ENCODE assay signal across 21 cellular contexts in the genomic region with DNA sequence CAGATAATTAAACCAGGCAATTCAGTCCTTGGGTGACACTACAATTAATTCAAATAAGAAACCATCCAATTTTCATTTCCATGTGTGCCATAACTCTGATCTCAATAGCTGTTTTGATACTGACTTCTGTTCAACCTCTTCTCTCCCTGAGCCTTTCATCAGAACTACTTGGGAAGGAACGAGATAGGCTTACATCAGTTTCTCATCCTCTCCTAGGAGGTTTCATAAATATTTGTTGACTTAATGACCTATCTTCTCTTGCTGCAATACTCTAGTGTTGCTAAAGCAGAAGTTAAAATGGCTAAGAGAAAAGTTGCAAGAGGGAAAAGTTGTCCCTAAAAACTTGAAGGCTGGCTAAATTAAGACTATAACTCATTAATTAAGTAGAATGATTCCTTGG. TPM values are rescaled to one million over a fixed set of nuclear protein-coding genes. Genes with fewer than 3 reads are reported as not detected.
"Had no signal": no experiment of that assay in that cellular context is flagged by ENCODE, and none has a peak within 500 bp of the region (broad histone marks: within the 10 kb centered on the region; RNA-seq: fewer than 3 reads in every experiment).

No MANE protein-coding gene starts in this region.

- H3K4me1 ChIP-seq: heart right ventricle, left lung had no signal

- H3K27ac ChIP-seq: cardiac muscle cell, heart right ventricle, left lung, thoracic aorta had no signal

- DNase-seq: activated B cell treated with CpG ODN at 0.5 μM for 24 hours; activated CD4-positive, alpha-beta T cell treated with anti-CD3 and anti-CD28 coated beads for 36 hours; activated CD4-positive, alpha-beta T cell treated with anti-CD3 and anti-CD28 coated beads, Interleukin-2, amount 50 U/mL, for 4 hours; activated CD8-positive, alpha-beta memory T cell treated with anti-CD3 and anti-CD28 coated beads, Interleukin-2, amount 50 U/mL, for 48 hours; activated effector memory CD4-positive, alpha-beta T cell treated with Interleukin-2 at 50 U/mL for 16 hours; activated naive CD4-positive, alpha-beta T cell treated with anti-CD3 and anti-CD28 coated beads, Interleukin-2, amount 10 ng/mL, durations not matched to agents 7 days and 5 days; activated T-cell treated with anti-CD3 and anti-CD28 coated beads, Interleukin-2, amount 50 U/mL, for 48 hours; amygdala; heart right ventricle; left lung; midbrain; natural killer cell; stimulated activated CD4-positive, alpha-beta T cell treated with anti-CD3 and anti-CD28 coated beads, Interleukin-2, amount 100 ng/mL, for 48 hours; stimulated activated CD8-positive, alpha-beta memory T cell treated with anti-CD3 and anti-CD28 coated beads, Interleukin-4, amount 100 ng/mL, for 48 hours; stimulated activated naive B cell treated with anti-CD40 and anti-IgM and Interleukin-4, amounts not matched to agents 10 μg/mL and 1 μg/mL and 100 μg/mL, for 72 hours; T-helper 9 cell had no signal

- H3K36me3 Mint-ChIP-seq: activated naive CD4-positive, alpha-beta T cell treated with anti-CD3 and anti-CD28 coated beads, Interleukin-2, amount 10 ng/mL, durations not matched to agents 7 days and 5 days; natural killer cell; stimulated activated naive B cell treated with anti-CD40 and anti-IgM and Interleukin-4, amounts not matched to agents 10 μg/mL and 1 μg/mL and 100 μg/mL, for 72 hours had no signal

- H3K36me3 ChIP-seq: cardiac muscle cell, heart right ventricle, left lung, thoracic aorta had no signal

- H3K4me3 ChIP-seq: cardiac muscle cell, heart right ventricle, left lung, thoracic aorta had no signal

- H3K4me3 Mint-ChIP-seq: activated B cell treated with CpG ODN at 0.5 μM for 24 hours; activated CD4-positive, alpha-beta T cell treated with anti-CD3 and anti-CD28 coated beads for 36 hours; activated naive CD4-positive, alpha-beta T cell treated with anti-CD3 and anti-CD28 coated beads, Interleukin-2, amount 10 ng/mL, durations not matched to agents 7 days and 5 days; natural killer cell; stimulated activated naive B cell treated with anti-CD40 and anti-IgM and Interleukin-4, amounts not matched to agents 10 μg/mL and 1 μg/mL and 100 μg/mL, for 72 hours; type B pancreatic cell had no signal

- H3K27me3 Mint-ChIP-seq: activated CD4-positive, alpha-beta T cell treated with anti-CD3 and anti-CD28 coated beads for 36 hours; activated naive CD4-positive, alpha-beta T cell treated with anti-CD3 and anti-CD28 coated beads, Interleukin-2, amount 10 ng/mL, durations not matched to agents 7 days and 5 days; type B pancreatic cell had no signal

- H3K4me1 Mint-ChIP-seq: activated B cell treated with CpG ODN at 0.5 μM for 24 hours; activated CD4-positive, alpha-beta T cell treated with anti-CD3 and anti-CD28 coated beads for 36 hours; activated naive CD4-positive, alpha-beta T cell treated with anti-CD3 and anti-CD28 coated beads, Interleukin-2, amount 10 ng/mL, durations not matched to agents 7 days and 5 days; natural killer cell; stimulated activated naive B cell treated with anti-CD40 and anti-IgM and Interleukin-4, amounts not matched to agents 10 μg/mL and 1 μg/mL and 100 μg/mL, for 72 hours had no signal

- H3K9me3 Mint-ChIP-seq: activated naive CD4-positive, alpha-beta T cell treated with anti-CD3 and anti-CD28 coated beads, Interleukin-2, amount 10 ng/mL, durations not matched to agents 7 days and 5 days; type B pancreatic cell had no signal

- H3K27me3 ChIP-seq: cardiac muscle cell, heart right ventricle, left lung had no signal

- ATAC-seq: activated CD4-positive, alpha-beta T cell treated with anti-CD3 and anti-CD28 coated beads for 36 hours; heart right ventricle; left lung; natural killer cell; sciatic nerve; stimulated activated naive B cell treated with anti-CD40 and anti-IgM and Interleukin-4, amounts not matched to agents 10 μg/mL and 1 μg/mL and 100 μg/mL, for 72 hours had no signal

- H3K27ac Mint-ChIP-seq: activated B cell treated with CpG ODN at 0.5 μM for 24 hours; activated CD4-positive, alpha-beta T cell treated with anti-CD3 and anti-CD28 coated beads for 36 hours; activated naive CD4-positive, alpha-beta T cell treated with anti-CD3 and anti-CD28 coated beads, Interleukin-2, amount 10 ng/mL, durations not matched to agents 7 days and 5 days; natural killer cell; stimulated activated naive B cell treated with anti-CD40 and anti-IgM and Interleukin-4, amounts not matched to agents 10 μg/mL and 1 μg/mL and 100 μg/mL, for 72 hours; type B pancreatic cell had no signal

RNA-seq across cellular contexts. Expression of gene PRKG2, which starts 41.8 kb away (rescaled TPM):
- total RNA-seq: lung microvascular endothelial cell had no signal
